Comparison of ENCODE assay signal across 8 cellular contexts in genomic region chr12:3076730-3077571, GRCh38. TPM values are rescaled to one million over a fixed set of nuclear protein-coding genes. Genes with fewer than 3 reads are reported as not detected.
DNase-seq lines count a peak whose midpoint lies in the region; ATAC-seq and TF ChIP-seq lines count a peak whose summit lies in the region.

TSS of gene TSPAN9 (plus strand) at chr12:3077379. CDS start at chr12:3201194, 123,815 bp downstream.

- H3K27ac Mint-ChIP-seq in MCF 10A (ENCODE audit: low read depth, unreplicated experiment) = peak within 1 kb of the TSS; percentile 84

- TF ChIP-seq CTCF in LNCaP clone FGC (IDR thresholded peaks at IDR 0.05; ENCODE audit: control insufficient read depth, extremely low read depth, insufficient read depth) (no peak), MCF 10A (IDR thresholded peaks at IDR 0.05; ENCODE audit: unreplicated experiment) (no peak)

- intact Hi-C loops in MCF 10A (cut with micrococcal nuclease) = loop anchor here (10.0 kb wide), 2 partner anchors 698 to 728 kb away; no protein-coding TSS in a partner anchor

- H3K36me3 Mint-ChIP-seq in MCF 10A (ENCODE audit: insufficient read depth, unreplicated experiment) = no peaks in the 10 kb centered on the region

- H3K27ac ChIP-seq in iPS-20b (ENCODE audit: low read length) (no peak within 1 kb of the TSS), skin epidermis (peak within 1 kb of the TSS; percentile 57 to 97 (median 86))

- ATAC-seq in GM21576 (IDR thresholded peaks at IDR 0.05; ENCODE audit: unreplicated experiment) = peak; percentile 62

- H3K27me3 Mint-ChIP-seq in MCF 10A (ENCODE audit: insufficient read depth, unreplicated experiment) = no peaks in the 10 kb centered on the region

- H3K4me3 ChIP-seq in LNCaP clone FGC (ENCODE audit: low read depth, low read length) (peak within 1 kb of the TSS; percentile 67), iPS-20b (ENCODE audit: low read length) (peak within 1 kb of the TSS; percentile 72), skin epidermis (peak within 1 kb of the TSS; percentile 62 to 89 (median 81))

- H3K9me3 Mint-ChIP-seq in MCF 10A (ENCODE audit: unreplicated experiment) = no peaks in the 10 kb centered on the region

- CTCF ChIA-PET in MCF 10A (lab: Yijun Ruan, JAX) = interaction anchor here (0.6 to 5.1 kb wide), 7 partner anchors 43 to 1220 kb away, joined by 3 to 86 read pairs (median 4); no protein-coding TSS in a partner anchor

- H3K36me3 ChIP-seq in iPS-20b (ENCODE audit: insufficient read depth, low read depth, low read length) = no peaks in the 10 kb centered on the region

- peaks cover 30% of the 10 kb centered on the region for H3K27me3 ChIP-seq in iPS-20b (ENCODE audit: insufficient read depth, low read length)

- POLR2A ChIA-PET in MCF 10A (lab: Yijun Ruan, JAX) = interaction anchor here (0.6 to 1.1 kb wide), 6 partner anchors 9 to 353 kb away, joined by 3 to 6 read pairs (median 3); no protein-coding TSS in a partner anchor

- H3K4me3 Mint-ChIP-seq in MCF 10A (ENCODE audit: unreplicated experiment) = peak within 1 kb of the TSS; percentile 77

- no peaks in the 10 kb centered on the region for H3K4me1 Mint-ChIP-seq in MCF 10A (ENCODE audit: insufficient read depth, unreplicated experiment)

- BruUV-seq in MCF 10A (replicated peaks; lab: Mats Ljungman, UMichigan) = no TSS peak

- DNase-seq in COLO829 (ENCODE audit: low spot score) (peak; percentile 82), LNCaP clone FGC (ENCODE audit: low read depth) (peak; percentile 53), UCSD-AML1 (lab: John Stamatoyannopoulos, UW; ENCODE audit: unreplicated experiment) (peak; percentile 73), MCF 10A (ENCODE audit: unreplicated experiment) (peak; percentile 86), middle frontal gyrus (ENCODE audit: extremely low spot score, low spot score) (no peak)

- no peaks in the 10 kb centered on the region for H3K9me3 ChIP-seq in iPS-20b (ENCODE audit: insufficient read depth, low read depth, low read length)

- peak within 1 kb of the TSS; percentile 53; the same call in 1 of the 2 replicates for H3K9ac ChIP-seq in iPS-20b (ENCODE audit: low read depth, low read length)

- H3K4me1 ChIP-seq in iPS-20b (ENCODE audit: insufficient read depth, low read length) = peaks cover 7% of the 10 kb centered on the region; the same call in 1 of the 2 replicates

RNA-seq across cellular contexts. Expression of gene TSPAN9, which starts in this region (rescaled TPM):
- 12.6 and 13.4 TPM in 2 replicates for total RNA-seq in MCF 10A (2022)
